ENCODE assay signal across 1 cellular context in the genomic region with DNA sequence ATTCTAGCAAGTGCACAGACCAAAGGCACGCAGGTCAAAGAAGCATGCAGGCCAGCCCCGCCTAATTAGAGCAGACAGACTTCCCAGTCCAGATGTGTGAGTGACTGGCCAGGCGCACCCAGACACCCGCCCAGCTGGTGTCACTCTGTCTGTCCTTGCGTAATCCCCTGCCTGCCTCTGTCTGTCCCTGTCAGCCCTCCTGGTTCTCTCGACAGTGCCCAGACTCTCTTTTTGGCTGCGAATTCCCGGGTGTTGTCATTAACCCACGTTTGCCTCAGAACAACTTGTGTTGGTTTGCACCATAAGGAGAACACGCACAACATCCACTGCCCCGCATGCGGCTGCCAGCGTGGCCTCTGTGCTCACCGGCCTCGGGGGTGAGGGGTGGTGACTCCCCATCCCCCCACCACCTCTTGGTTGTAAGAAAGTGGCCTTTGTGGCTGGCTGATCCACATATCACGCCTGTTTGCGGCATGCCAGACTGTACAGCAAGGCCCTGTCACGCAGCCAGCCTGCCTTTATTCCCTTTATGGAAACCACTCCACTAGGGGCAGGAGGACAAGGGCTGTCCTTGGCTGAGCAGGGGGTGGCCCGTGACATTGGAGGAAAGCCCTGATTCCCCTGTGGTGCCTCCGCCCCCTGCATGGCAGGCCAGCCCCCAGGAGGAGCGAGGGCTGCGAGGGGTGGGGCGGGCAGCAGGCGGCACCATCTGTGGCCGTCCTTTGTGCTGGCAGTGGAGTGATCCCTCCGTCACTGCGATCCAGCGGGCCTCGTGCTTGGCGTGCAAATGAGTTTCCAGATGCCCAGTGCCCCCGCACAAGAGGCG.
TF ChIP-seq lines count a peak whose summit lies in the region.

No MANE protein-coding gene starts in this region.

TF ChIP-seq in GM23338, 12 proteins besides CTCF, POLR2A, EP300 and RAD21 (continued from another document):
- TF ChIP-seq ZNF331 (CRISPR knock-in tag; IDR thresholded peaks at IDR 0.05; ENCODE audit: low read depth) (no peak), EZH2 (IDR thresholded peaks at IDR 0.05; ENCODE audit: low read depth, unreplicated experiment) (no peak), ZNF462 (CRISPR knock-in tag; IDR thresholded peaks at IDR 0.05) (no peak), CREB1 (CRISPR knock-in tag; IDR thresholded peaks at IDR 0.05; ENCODE audit: low read depth) (no peak), NANOG (IDR thresholded peaks at IDR 0.05; ENCODE audit: borderline replicate concordance) (no peak), EZH2phosphoT487 (IDR thresholded peaks at IDR 0.05; ENCODE audit: unreplicated experiment) (no peak), ETS1 (IDR thresholded peaks at IDR 0.05) (no peak), ZNF114 (CRISPR knock-in tag; IDR thresholded peaks at IDR 0.05) (no peak), STAT1 (IDR thresholded peaks at IDR 0.05; ENCODE audit: unreplicated experiment) (no peak), JUNB (IDR thresholded peaks at IDR 0.05; ENCODE audit: unreplicated experiment) (no peak), POLR2AphosphoS5 (IDR thresholded peaks at IDR 0.05; ENCODE audit: low read depth) (no peak)
